ENCODE assay signal across 14 cellular contexts in the genomic region with DNA sequence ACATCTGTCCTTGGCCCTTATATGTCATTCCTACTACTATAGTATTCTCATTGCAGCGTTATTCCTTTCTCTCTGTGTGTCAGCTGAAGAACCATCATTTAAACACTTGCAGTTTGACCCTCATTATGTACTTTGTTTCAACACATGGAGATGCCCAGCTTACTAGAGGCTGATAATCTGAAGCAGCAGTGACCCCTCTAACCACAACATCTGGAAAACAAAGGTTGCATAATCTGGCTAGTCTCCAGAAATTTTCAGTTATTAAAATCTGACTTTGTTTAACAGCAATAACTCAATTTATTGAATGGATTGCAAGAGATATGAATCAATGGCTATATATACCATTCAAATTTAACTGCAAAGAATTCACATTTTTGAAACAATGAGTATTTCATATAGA.
"Had no signal": no experiment of that assay in that cellular context is flagged by ENCODE, and none has a peak within 500 bp of the region (broad histone marks: within the 10 kb centered on the region; RNA-seq: fewer than 3 reads in every experiment).

No MANE protein-coding gene starts in this region.

- ATAC-seq: activated CD8-positive, alpha-beta T cell treated with anti-CD3 and anti-CD28 coated beads for 36 hours; left lobe of liver; stimulated activated naive CD8-positive, alpha-beta T cell treated with anti-CD3 and anti-CD28 coated beads, Interleukin-15, amount 100 ng/mL, for 72 hours; upper lobe of right lung had no signal

- FAIRE-seq: keratinocyte had no signal

- H3K36me3 ChIP-seq: sigmoid colon, upper lobe of right lung had no signal

- H3K4me3 ChIP-seq: sigmoid colon, upper lobe of right lung had no signal

- DNase-seq: activated B cell treated with CpG ODN at 0.5 μM for 24 hours; activated CD4-positive, alpha-beta T cell treated with anti-CD3 and anti-CD28 coated beads for 48 hours; activated CD8-positive, alpha-beta T cell treated with anti-CD3 and anti-CD28 coated beads for 36 hours; activated effector memory CD4-positive, alpha-beta T cell treated with anti-CD3 and anti-CD28 coated beads, Interleukin-2, amount 50 U/mL, for 16 hours; activated T-cell treated with anti-CD3 and anti-CD28 coated beads, Interleukin-2, amount 50 U/mL, for 48 hours; cortex of kidney; effector CD4-positive, alpha-beta T cell; hippocampal formation; sigmoid colon; stimulated activated CD4-positive, alpha-beta T cell treated with anti-CD3 and anti-CD28 coated beads, Interleukin-1b, Interleukin-23, amount 100 ng/mL, for 48 hours; stimulated activated naive CD8-positive, alpha-beta T cell treated with anti-CD3 and anti-CD28 coated beads, Interleukin-15, amount 100 ng/mL, for 72 hours; upper lobe of right lung had no signal

- H3K27me3 ChIP-seq: sigmoid colon, upper lobe of right lung had no signal

- H3K27ac ChIP-seq: sigmoid colon, upper lobe of right lung had no signal

- H3K9me3 ChIP-seq: sigmoid colon, upper lobe of right lung had no signal
